15 cellular contexts compared by ENCODE assay signal in genomic region chr2:221716434-221717303, GRCh38.
DNase-seq lines count a peak whose midpoint lies in the region; FAIRE-seq and TF ChIP-seq lines count a peak whose summit lies in the region.
"Had no signal": no experiment of that assay in that cellular context is flagged by ENCODE, and none has a peak within 500 bp of the region (broad histone marks: within the 10 kb centered on the region; RNA-seq: fewer than 3 reads in every experiment).

No MANE protein-coding gene starts in this region.

- no peak overlapping the region for H3K4me2 ChIP-seq in osteoblast (ENCODE audit: insufficient read depth, low read length)

- DNase-seq in DMS53 treated with DMSO at 0.1 percent for 48 hours (lab: John Stamatoyannopoulos, UW; ENCODE audit: unreplicated experiment) = peak; percentile 6
- peak; percentile 52 for DNase-seq in MG63
- DNase-seq in caudate nucleus (lab: John Stamatoyannopoulos, UW) = peak in 2 of 61 donors; percentile 3 to 18
- no peak for DNase-seq in osteoblast (ENCODE audit: insufficient read length, low spot score, missing footprints)
- DNase-seq in GM03348 (ENCODE audit: low spot score) = no peak
- DNase-seq in DMS79 treated with DMSO at 0.1 percent for 48 hours (lab: John Stamatoyannopoulos, UW) = no peak
- no peak for DNase-seq in effector CD4-positive, alpha-beta T cell
- no peak for DNase-seq in HTR-8/SVneo (ENCODE audit: insufficient read length, low spot score)
- DNase-seq: activated T-cell treated with anti-CD3 and anti-CD28 coated beads, Interleukin-2, amount 50 U/mL, for 24 hours; CD8-positive, alpha-beta memory T cell; lower lobe of right lung; NK-92 treated with Interleukin-12 subunit alpha and Interleukin-12 subunit beta, amount 100 ng/mL, for 24 hours; stimulated activated CD4-positive, alpha-beta T cell treated with anti-CD3 and anti-CD28 coated beads, Interleukin-12 subunit alpha, Interleukin-12 subunit beta, amount 100 ng/mL, for 4 hours had no signal

- H3K4me1 ChIP-seq in osteoblast (ENCODE audit: insufficient read depth, low read length) = peaks cover 7% of the 10 kb centered on the region
- H3K4me1 ChIP-seq: lower lobe of right lung had no signal

- H3K27ac ChIP-seq in caudate nucleus (ENCODE audit: low read depth, low read length) (peak overlapping the region; percentile 46), osteoblast (ENCODE audit: low read depth, low read length) (peak overlapping the region; percentile 38)
- H3K27ac ChIP-seq: lower lobe of right lung, neutrophil, thoracic aorta had no signal

- no peak overlapping the region for H2AFZ ChIP-seq in osteoblast (ENCODE audit: low read length)

- no peak overlapping the region for H3K4me3 ChIP-seq in MG63
- H3K4me3 ChIP-seq in osteoblast (ENCODE audit: insufficient read depth, low read length) = no peak overlapping the region
- H3K4me3 ChIP-seq: lower lobe of right lung, thoracic aorta had no signal

- no peaks in the 10 kb centered on the region for H3K79me2 ChIP-seq in osteoblast (ENCODE audit: insufficient read depth, low read length)

- TF ChIP-seq CTCF in osteoblast (IDR thresholded peaks at IDR 0.05; ENCODE audit: extremely low read depth, low read depth, low read length) = no peak

- H3K9me3 ChIP-seq in MG63 (no peaks in the 10 kb centered on the region), osteoblast (ENCODE audit: low read depth, low read length) (peaks cover 2% of the 10 kb centered on the region)
- H3K9me3 ChIP-seq: lower lobe of right lung, neutrophil, thoracic aorta had no signal

- H3K36me3 ChIP-seq in MG63 (no peaks in the 10 kb centered on the region), osteoblast (ENCODE audit: insufficient read depth, low read length) (no peaks in the 10 kb centered on the region)
- H3K36me3 ChIP-seq: lower lobe of right lung, neutrophil, thoracic aorta had no signal

- no peaks in the 10 kb centered on the region for H4K20me1 ChIP-seq in osteoblast (ENCODE audit: insufficient read depth, low read length)

- H3K27me3 ChIP-seq in MG63 (no peaks in the 10 kb centered on the region), osteoblast (ENCODE audit: insufficient read depth, low read length) (no peaks in the 10 kb centered on the region)
- H3K27me3 ChIP-seq: neutrophil had no signal

- FAIRE-seq in HTR-8/SVneo (lab: Jason Lieb, UNC) = no peak

Comparison
In these comparisons a context has a peak if more than half of its experiments do, and no peak if none do; other contexts are left out.
1. DNase-seq: peak in DMS53 treated with DMSO at 0.1 percent for 48 hours (single experiment) and MG63 (single experiment); none in osteoblast (single experiment), GM03348 (single experiment), DMS79 treated with DMSO at 0.1 percent for 48 hours (single experiment), effector CD4-positive, alpha-beta T cell (single experiment) and HTR-8/SVneo (single experiment).